Comparison of ENCODE assay signal across 10 cellular contexts in the genomic region with DNA sequence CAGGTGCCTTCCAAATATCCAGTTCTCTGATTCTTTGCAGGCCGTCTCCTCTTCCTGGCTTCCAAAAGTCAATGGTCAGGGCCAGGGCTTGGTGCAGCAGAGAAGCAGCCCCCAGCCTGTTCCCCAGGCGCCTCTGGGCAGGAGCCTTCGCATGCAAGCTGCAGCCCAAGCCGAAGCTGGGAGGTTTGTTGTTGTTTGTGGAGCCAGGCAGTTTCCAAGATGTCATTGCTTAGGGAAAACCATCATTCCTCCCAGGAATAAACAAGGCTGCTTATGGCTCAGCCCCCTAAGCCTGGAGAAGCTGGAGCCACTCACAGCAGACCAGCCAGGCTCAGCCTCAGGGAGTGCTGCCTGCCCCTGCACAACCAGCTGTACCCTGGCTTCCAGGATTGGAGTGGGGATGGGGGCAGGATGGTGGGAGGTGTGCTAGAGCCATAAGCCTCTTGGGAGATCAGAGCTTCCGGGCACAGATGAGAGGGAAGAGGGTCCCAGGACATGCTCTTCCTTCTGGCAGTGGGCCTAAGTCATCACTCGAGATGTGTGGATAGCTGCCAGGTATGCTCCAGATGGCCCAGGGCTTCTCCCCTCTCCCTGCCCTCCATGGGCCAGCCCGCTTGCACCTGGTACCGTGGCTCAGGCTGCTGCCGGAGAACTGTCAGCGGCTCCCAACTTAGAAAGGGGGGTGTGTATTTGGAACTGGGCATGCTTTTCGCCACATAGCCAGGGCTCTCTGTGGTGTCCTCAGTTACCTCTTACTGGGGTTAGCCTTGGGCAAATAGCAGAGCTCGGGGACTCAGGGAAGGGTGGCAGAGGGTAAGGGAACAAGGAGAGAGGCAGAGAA.
A peak's percentile ranks its signal among the peaks of the same experiment; 100 is the strongest.
DNase-seq lines count a peak whose midpoint lies in the region; ATAC-seq and TF ChIP-seq lines count a peak whose summit lies in the region.
"Had no signal": no experiment of that assay in that cellular context is flagged by ENCODE, and none has a peak within 500 bp of the region (broad histone marks: within the 10 kb centered on the region; RNA-seq: fewer than 3 reads in every experiment).

No MANE protein-coding gene starts in this region.

- peak overlapping the region; percentile 94 for H3K27ac ChIP-seq in left ventricle myocardium inferior (replicated peaks)
- H3K27ac ChIP-seq in spleen: peak overlapping the region in 3 of 8 donors; percentile 5 to 48 (median 42)
- H3K27ac ChIP-seq in vagina: no peak overlapping the region
- H3K27ac ChIP-seq: brain microvascular endothelial cell, KMS-11 had no signal

- DNase-seq in NCI-H1105 (lab: John Stamatoyannopoulos, UW) (peak; percentile 70), SHP77 (lab: John Stamatoyannopoulos, UW) (peak; percentile 90 to 92), left ventricle myocardium inferior (no peak), spleen (peak; percentile 66), COR-L47 (lab: John Stamatoyannopoulos, UW) (no peak), vagina (ENCODE audit: extremely low spot score in 2 of 2) (no peak)
- DNase-seq: activated CD4-positive, alpha-beta memory T cell treated with anti-CD3 and anti-CD28 coated beads, Interleukin-2, amount 10 ng/mL, durations not matched to agents 7 days and 5 days; brain microvascular endothelial cell had no signal

- H3K4me3 ChIP-seq in left ventricle myocardium inferior (peak overlapping the region; percentile 7), spleen (no peak overlapping the region), vagina (no peak overlapping the region)

- H3K9me3 ChIP-seq in left ventricle myocardium inferior (replicated peaks) (no peaks in the 10 kb centered on the region), spleen (no peaks in the 10 kb centered on the region), vagina (no peaks in the 10 kb centered on the region)

- WGBS in spleen, 5 donors: 87 to 92% (median 92%) methylated on average over 11 to 12 of the region's 12 CpGs

- H3K27me3 ChIP-seq in left ventricle myocardium inferior (ENCODE audit: low read depth): no peaks in the 10 kb centered on the region
- H3K27me3 ChIP-seq in spleen (replicated peaks in 1 of 7): no peaks in the 10 kb centered on the region
- no peaks in the 10 kb centered on the region for H3K27me3 ChIP-seq in vagina
- H3K27me3 ChIP-seq: brain microvascular endothelial cell had no signal

- no peaks in the 10 kb centered on the region for H3K36me3 ChIP-seq in left ventricle myocardium inferior
- peaks cover 0 to 16% (median 0%) of the 10 kb centered on the region in 6 donors for H3K36me3 ChIP-seq in spleen
- H3K36me3 ChIP-seq in vagina: no peaks in the 10 kb centered on the region
- H3K36me3 ChIP-seq: brain microvascular endothelial cell had no signal

- intact Hi-C loops in left ventricle myocardium inferior (cut with micrococcal nuclease) (no loop called here), spleen (cut with DNase I; ENCODE audit: low total_unique reads) (no loop called here), vagina (cut with DNase I) (no loop called here)

- no peak for ATAC-seq in GM18511 (IDR thresholded peaks at IDR 0.05; ENCODE audit: unreplicated experiment)

- peaks cover 100% of the 10 kb centered on the region for H3K4me1 ChIP-seq in left ventricle myocardium inferior
- peaks cover 9 to 98% (median 49%) of the 10 kb centered on the region in 6 donors for H3K4me1 ChIP-seq in spleen
- peaks cover 58% of the 10 kb centered on the region for H3K4me1 ChIP-seq in vagina

- TF ChIP-seq CTCF in left ventricle myocardium inferior (IDR thresholded peaks at IDR 0.05; ENCODE audit: borderline replicate concordance) (no peak), spleen (IDR thresholded peaks at IDR 0.05 in 8 of 11, conservative IDR thresholded peaks at IDR 0.05 in 3 of 11) (no peak), vagina (IDR thresholded peaks at IDR 0.05) (no peak)

- TF ChIP-seq POLR2A in spleen (IDR thresholded peaks at IDR 0.05): no peak
- no peak for TF ChIP-seq POLR2A in vagina (IDR thresholded peaks at IDR 0.05)

Comparison
In these comparisons a context has a peak if more than half of its experiments do, and no peak if none do; other contexts are left out.
1. DNase-seq: peak in NCI-H1105 (single experiment), SHP77 (2 of 2) and spleen (single experiment); none in left ventricle myocardium inferior (single experiment), COR-L47 (single experiment) and vagina (0 of 2).